26 cellular contexts compared by ENCODE assay signal in the genomic region with DNA sequence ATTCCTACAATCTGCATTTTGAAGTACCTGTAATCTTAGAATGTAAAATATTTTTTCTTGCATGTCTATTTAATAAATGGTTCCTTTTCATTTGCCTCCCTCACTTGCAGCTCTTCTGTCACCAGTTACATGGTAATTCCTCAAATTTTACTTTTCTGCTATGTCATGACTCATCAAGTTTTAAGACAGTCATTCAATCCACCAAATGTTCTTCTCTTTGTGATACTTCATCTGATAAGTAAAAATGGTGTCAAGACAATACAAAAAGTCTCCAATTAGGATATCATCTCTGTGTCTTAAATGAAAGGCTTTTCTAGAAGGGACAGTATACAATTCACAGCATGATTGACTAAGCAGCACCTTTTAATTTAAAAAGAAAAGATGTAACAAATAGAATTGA.
"Had no signal": no experiment of that assay in that cellular context is flagged by ENCODE, and none has a peak within 500 bp of the region (broad histone marks: within the 10 kb centered on the region; RNA-seq: fewer than 3 reads in every experiment).

No MANE protein-coding gene starts in this region.

- H3K27ac ChIP-seq: ascending aorta, breast epithelium, cardiac muscle cell, colonic mucosa, epithelial cell of prostate had no signal

- H3K4me1 ChIP-seq: ascending aorta, breast epithelium, colonic mucosa had no signal

- ATAC-seq: activated naive CD4-positive, alpha-beta T cell treated with anti-CD3 and anti-CD28 coated beads, Interleukin-2, amount 50 U/mL, for 72 hours; activated T-cell treated with anti-CD3 and anti-CD28 coated beads, Interleukin-2, amount 50 U/mL, for 72 hours; esophagus mucosa had no signal

- H3K27me3 ChIP-seq: ascending aorta, breast epithelium, cardiac muscle cell, colonic mucosa had no signal

- DNase-seq: activated CD4-positive, alpha-beta memory T cell treated with anti-CD3 and anti-CD28 coated beads, Interleukin-2, amount 10 ng/mL, durations not matched to agents 7 days and 5 days; activated CD4-positive, alpha-beta T cell treated with anti-CD3 and anti-CD28 coated beads for 4 hours; activated CD4-positive, alpha-beta T cell treated with anti-CD3 and anti-CD28 coated beads, Interleukin-2, amount 10 ng/mL, durations not matched to agents 7 days and 5 days; activated CD4-positive, alpha-beta T cell treated with anti-CD3 and anti-CD28 coated beads, Interleukin-2, amount 50 U/mL, for 4 hours; activated CD4-positive, CD25-positive, alpha-beta regulatory T cell; activated CD4-positive, CD25-positive, alpha-beta regulatory T cell treated with anti-CD3 and anti-CD28 coated beads, Interleukin-2, amount 50 U/mL, for 72 hours; activated CD8-positive, alpha-beta memory T cell treated with anti-CD3 and anti-CD28 coated beads, Interleukin-2, amount 50 U/mL, for 48 hours; activated gamma-delta T cell; activated naive CD4-positive, alpha-beta T cell; activated naive CD4-positive, alpha-beta T cell treated with anti-CD3 and anti-CD28 coated beads, Interleukin-2, amount 10 ng/mL, durations not matched to agents 7 days and 5 days; activated naive CD8-positive, alpha-beta T cell treated with anti-CD3 and anti-CD28 coated beads, Interleukin-2, amount 10 ng/mL, durations not matched to agents 7 days and 5 days; activated T-cell treated with anti-CD3 and anti-CD28 coated beads for 4 hours; activated T-cell treated with anti-CD3 and anti-CD28 coated beads, Interleukin-2, amount 50 U/mL, for 24 hours; activated T-cell treated with anti-CD3 and anti-CD28 coated beads, Interleukin-2, amount 50 U/mL, for 72 hours; central memory CD4-positive, alpha-beta T cell; cerebellar nuclear complex; colonic mucosa; effector CD8-positive, alpha-beta T cell; head of caudate nucleus; T-helper 2 cell had no signal

- H3K9me3 ChIP-seq: ascending aorta, colonic mucosa had no signal

- H3K36me3 ChIP-seq: ascending aorta, breast epithelium, cardiac muscle cell, colonic mucosa had no signal

- H3K4me3 ChIP-seq: ascending aorta, breast epithelium, cardiac muscle cell, colonic mucosa had no signal
